In the genomic region with DNA sequence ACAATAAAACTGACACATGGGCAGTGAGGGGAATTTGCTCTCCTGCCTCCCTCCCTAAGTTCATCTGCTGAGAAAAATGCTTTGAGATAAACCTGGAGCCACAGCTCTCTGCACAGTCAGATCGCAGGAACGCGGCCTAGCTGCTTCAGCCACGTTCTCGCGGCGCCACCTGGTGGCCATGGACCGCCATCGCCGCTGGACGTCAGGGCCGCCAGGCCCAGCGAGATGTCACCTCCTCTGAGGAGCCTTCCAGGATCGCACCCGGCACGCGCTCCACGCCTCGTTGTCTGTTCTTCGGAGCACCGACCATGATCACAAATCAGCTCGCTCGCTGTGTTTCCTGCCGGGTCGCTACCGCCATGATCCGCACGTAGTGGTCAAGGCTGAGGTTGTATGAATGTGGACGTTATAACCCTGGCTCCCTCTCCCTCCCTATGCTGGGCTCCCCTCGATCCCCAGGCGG, we compare ENCODE assay signal across 1 cellular context.
TF ChIP-seq lines count a peak whose summit lies in the region.

No MANE protein-coding gene starts in this region.

TF ChIP-seq in K562, 482 proteins besides CTCF, POLR2A, EP300 and RAD21 (continued from another document):
- TF ChIP-seq HINFP (tag; conservative IDR thresholded peaks at IDR 0.05; ENCODE audit: low read depth): no peak
- TF ChIP-seq ASH1L (IDR thresholded peaks at IDR 0.05; ENCODE audit: borderline replicate concordance, low read depth, partially characterized antibody): no peak
- no peak for TF ChIP-seq ZNF518B (CRISPR knock-in tag; IDR thresholded peaks at IDR 0.05)
- no peak for TF ChIP-seq ZNF239 (CRISPR knock-in tag; IDR thresholded peaks at IDR 0.05)
- TF ChIP-seq SREBF2 (CRISPR knock-in tag; IDR thresholded peaks at IDR 0.05): no peak
- TF ChIP-seq GABPB1 (CRISPR knock-in tag; IDR thresholded peaks at IDR 0.05): no peak
- no peak for TF ChIP-seq HNRNPL (IDR thresholded peaks at IDR 0.05; ENCODE audit: low read depth, low read length)
- TF ChIP-seq ZHX1 (conservative IDR thresholded peaks at IDR 0.05; ENCODE audit: low read length): no peak
- TF ChIP-seq TGIF2 (CRISPR knock-in tag; IDR thresholded peaks at IDR 0.05): no peak
- TF ChIP-seq SRF (CRISPR knock-in tag; IDR thresholded peaks at IDR 0.05): no peak
- no peak for TF ChIP-seq SMAD4 (CRISPR knock-in tag; conservative IDR thresholded peaks at IDR 0.05)
- no peak for TF ChIP-seq SP1 (CRISPR knock-in tag; IDR thresholded peaks at IDR 0.05)
- TF ChIP-seq JUNB (CRISPR knock-in tag; conservative IDR thresholded peaks at IDR 0.05): no peak
- TF ChIP-seq NBN (IDR thresholded peaks at IDR 0.05; ENCODE audit: low read depth): no peak
- no peak for TF ChIP-seq NR0B1 (IDR thresholded peaks at IDR 0.05; ENCODE audit: partially characterized antibody)
- TF ChIP-seq EP400 (IDR thresholded peaks at IDR 0.05): no peak
- TF ChIP-seq PCBP2 (IDR thresholded peaks at IDR 0.05; ENCODE audit: low read depth, low read length, poor library complexity, severe bottlenecking): no peak
- no peak for TF ChIP-seq PHF20 (IDR thresholded peaks at IDR 0.05; ENCODE audit: partially characterized antibody)
- no peak for TF ChIP-seq BMI1 (IDR thresholded peaks at IDR 0.05; ENCODE audit: low read length)
- no peak for TF ChIP-seq MBD1 (CRISPR knock-in tag; IDR thresholded peaks at IDR 0.05)
- no peak for TF ChIP-seq ZNF695 (CRISPR knock-in tag; IDR thresholded peaks at IDR 0.05)
- TF ChIP-seq DNMT1 (IDR thresholded peaks at IDR 0.05): no peak
- no peak for TF ChIP-seq TEAD4 (IDR thresholded peaks at IDR 0.05; ENCODE audit: low read length)
- no peak for TF ChIP-seq TEAD4 (CRISPR knock-in tag; IDR thresholded peaks at IDR 0.05; ENCODE audit: borderline replicate concordance)
- TF ChIP-seq HDGF (IDR thresholded peaks at IDR 0.05): no peak
- no peak for TF ChIP-seq CBX2 (IDR thresholded peaks at IDR 0.05; ENCODE audit: insufficient read depth, low read length, poor library complexity, severe bottlenecking)
- TF ChIP-seq, protein P1, sequence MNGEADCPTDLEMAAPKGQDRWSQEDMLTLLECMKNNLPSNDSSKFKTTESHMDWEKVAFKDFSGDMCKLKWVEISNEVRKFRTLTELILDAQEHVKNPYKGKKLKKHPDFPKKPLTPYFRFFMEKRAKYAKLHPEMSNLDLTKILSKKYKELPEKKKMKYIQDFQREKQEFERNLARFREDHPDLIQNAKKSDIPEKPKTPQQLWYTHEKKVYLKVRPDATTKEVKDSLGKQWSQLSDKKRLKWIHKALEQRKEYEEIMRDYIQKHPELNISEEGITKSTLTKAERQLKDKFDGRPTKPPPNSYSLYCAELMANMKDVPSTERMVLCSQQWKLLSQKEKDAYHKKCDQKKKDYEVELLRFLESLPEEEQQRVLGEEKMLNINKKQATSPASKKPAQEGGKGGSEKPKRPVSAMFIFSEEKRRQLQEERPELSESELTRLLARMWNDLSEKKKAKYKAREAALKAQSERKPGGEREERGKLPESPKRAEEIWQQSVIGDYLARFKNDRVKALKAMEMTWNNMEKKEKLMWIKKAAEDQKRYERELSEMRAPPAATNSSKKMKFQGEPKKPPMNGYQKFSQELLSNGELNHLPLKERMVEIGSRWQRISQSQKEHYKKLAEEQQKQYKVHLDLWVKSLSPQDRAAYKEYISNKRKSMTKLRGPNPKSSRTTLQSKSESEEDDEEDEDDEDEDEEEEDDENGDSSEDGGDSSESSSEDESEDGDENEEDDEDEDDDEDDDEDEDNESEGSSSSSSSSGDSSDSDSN (IDR thresholded peaks at IDR 0.05; ENCODE audit: borderline replicate concordance in 1 of 2, low read depth in 2 of 2, low read length in 2 of 2): no peak
- no peak for TF ChIP-seq FOXK1 (CRISPR knock-in tag; IDR thresholded peaks at IDR 0.05; ENCODE audit: borderline replicate concordance)
- no peak for TF ChIP-seq HDAC6 (IDR thresholded peaks at IDR 0.05; ENCODE audit: low read depth, low read length)
- no peak for TF ChIP-seq NELFE (IDR thresholded peaks at IDR 0.05; ENCODE audit: insufficient read depth, insufficient read length)
- TF ChIP-seq PRPF4 (IDR thresholded peaks at IDR 0.05; ENCODE audit: insufficient read depth, low read depth, low read length, poor library complexity, severe bottlenecking): no peak
- no peak for TF ChIP-seq NR2C2 (CRISPR knock-in tag; IDR thresholded peaks at IDR 0.05)
- TF ChIP-seq NR2C2 (tag; IDR thresholded peaks at IDR 0.05): no peak
- TF ChIP-seq, protein P2, sequence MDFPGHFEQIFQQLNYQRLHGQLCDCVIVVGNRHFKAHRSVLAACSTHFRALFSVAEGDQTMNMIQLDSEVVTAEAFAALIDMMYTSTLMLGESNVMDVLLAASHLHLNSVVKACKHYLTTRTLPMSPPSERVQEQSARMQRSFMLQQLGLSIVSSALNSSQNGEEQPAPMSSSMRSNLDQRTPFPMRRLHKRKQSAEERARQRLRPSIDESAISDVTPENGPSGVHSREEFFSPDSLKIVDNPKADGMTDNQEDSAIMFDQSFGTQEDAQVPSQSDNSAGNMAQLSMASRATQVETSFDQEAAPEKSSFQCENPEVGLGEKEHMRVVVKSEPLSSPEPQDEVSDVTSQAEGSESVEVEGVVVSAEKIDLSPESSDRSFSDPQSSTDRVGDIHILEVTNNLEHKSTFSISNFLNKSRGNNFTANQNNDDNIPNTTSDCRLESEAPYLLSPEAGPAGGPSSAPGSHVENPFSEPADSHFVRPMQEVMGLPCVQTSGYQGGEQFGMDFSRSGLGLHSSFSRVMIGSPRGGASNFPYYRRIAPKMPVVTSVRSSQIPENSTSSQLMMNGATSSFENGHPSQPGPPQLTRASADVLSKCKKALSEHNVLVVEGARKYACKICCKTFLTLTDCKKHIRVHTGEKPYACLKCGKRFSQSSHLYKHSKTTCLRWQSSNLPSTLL (IDR thresholded peaks at IDR 0.05): no peak
- TF ChIP-seq ZBTB34 (CRISPR knock-in tag; IDR thresholded peaks at IDR 0.05): no peak
- TF ChIP-seq NR3C1 (CRISPR knock-in tag; IDR thresholded peaks at IDR 0.05): no peak
- TF ChIP-seq TBP (optimal IDR thresholded peaks at IDR 0.05; ENCODE audit: low read depth, low read length): no peak
- TF ChIP-seq CBX8 (IDR thresholded peaks at IDR 0.05; ENCODE audit: borderline replicate concordance, extremely low read depth, low read depth, low read length, poor library complexity, severe bottlenecking): no peak
- no peak for TF ChIP-seq FOSL1 (tag; conservative IDR thresholded peaks at IDR 0.05)
- TF ChIP-seq ZNF134 (CRISPR knock-in tag; conservative IDR thresholded peaks at IDR 0.05): no peak
- TF ChIP-seq PTTG1 (tag; IDR thresholded peaks at IDR 0.05; ENCODE audit: low read depth): no peak
- TF ChIP-seq FOS (IDR thresholded peaks at IDR 0.05; ENCODE audit: extremely low read depth, insufficient read length): no peak
- TF ChIP-seq, protein P3, sequence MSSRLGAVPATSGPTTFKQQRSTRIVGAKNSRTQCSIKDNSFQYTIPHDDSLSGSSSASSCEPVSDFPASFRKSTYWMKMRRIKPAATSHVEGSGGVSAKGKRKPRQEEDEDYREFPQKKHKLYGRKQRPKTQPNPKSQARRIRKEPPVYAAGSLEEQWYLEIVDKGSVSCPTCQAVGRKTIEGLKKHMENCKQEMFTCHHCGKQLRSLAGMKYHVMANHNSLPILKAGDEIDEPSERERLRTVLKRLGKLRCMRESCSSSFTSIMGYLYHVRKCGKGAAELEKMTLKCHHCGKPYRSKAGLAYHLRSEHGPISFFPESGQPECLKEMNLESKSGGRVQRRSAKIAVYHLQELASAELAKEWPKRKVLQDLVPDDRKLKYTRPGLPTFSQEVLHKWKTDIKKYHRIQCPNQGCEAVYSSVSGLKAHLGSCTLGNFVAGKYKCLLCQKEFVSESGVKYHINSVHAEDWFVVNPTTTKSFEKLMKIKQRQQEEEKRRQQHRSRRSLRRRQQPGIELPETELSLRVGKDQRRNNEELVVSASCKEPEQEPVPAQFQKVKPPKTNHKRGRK (tag; IDR thresholded peaks at IDR 0.05): no peak
